16 cellular contexts compared by ENCODE assay signal in the genomic region with DNA sequence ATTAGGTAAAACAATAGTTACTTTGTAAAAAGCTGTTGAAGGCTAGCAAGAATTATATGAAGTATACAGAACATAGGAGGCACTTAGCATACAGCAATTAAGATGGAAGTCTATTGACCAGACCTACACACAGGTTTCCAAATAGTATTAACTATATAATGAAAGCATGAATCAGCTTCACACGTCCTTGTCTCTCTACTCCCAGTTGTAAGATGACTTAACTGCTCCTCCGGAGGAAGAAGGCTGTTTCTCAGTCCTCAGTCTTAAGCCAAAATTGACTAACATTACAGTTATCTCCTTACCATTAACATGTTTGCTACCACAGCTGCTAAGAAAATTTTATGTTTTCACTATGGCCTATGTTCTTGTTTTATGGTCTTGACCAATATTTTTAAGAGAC. TPM values are rescaled to one million over a fixed set of nuclear protein-coding genes. Genes with fewer than 3 reads are reported as not detected.
A peak's percentile ranks its signal among the peaks of the same experiment; 100 is the strongest.
DNase-seq lines count a peak whose midpoint lies in the region; ATAC-seq, FAIRE-seq and TF ChIP-seq lines count a peak whose summit lies in the region.
"Had no signal": no experiment of that assay in that cellular context is flagged by ENCODE, and none has a peak within 500 bp of the region (broad histone marks: within the 10 kb centered on the region; RNA-seq: fewer than 3 reads in every experiment).

No MANE protein-coding gene starts in this region.

- H2AK9ac ChIP-seq in IMR-90 (replicated peaks; ENCODE audit: low read depth, low read length, poor library complexity): no peak overlapping the region

- no peak overlapping the region for H2BK20ac ChIP-seq in IMR-90 (ENCODE audit: low read depth, low read length)

- H3K27ac Mint-ChIP-seq in CD8-positive, alpha-beta memory T cell: peak overlapping the region in 6 of 8 donors; percentile 16 to 77 (median 44)

- H3K4me2 ChIP-seq in IMR-90 (ENCODE audit: low read depth, low read length): no peak overlapping the region

- H3K27ac ChIP-seq in CD8-positive, alpha-beta memory T cell (ENCODE audit: low read depth, low read length): no peak overlapping the region
- H3K27ac ChIP-seq in IMR-90 (ENCODE audit: insufficient read depth, low read length): no peak overlapping the region
- H3K27ac ChIP-seq in neutrophil: peak overlapping the region; percentile 63

- no peak overlapping the region for H2BK5ac ChIP-seq in IMR-90 (ENCODE audit: low read depth, low read length, poor library complexity, severe bottlenecking)

- in situ Hi-C loops in IMR-90 (cut with MboI; ENCODE audit: low sequenced_read_pairs): no loop called here

- H3K18ac ChIP-seq in IMR-90 (ENCODE audit: low read depth, low read length): no peak overlapping the region

- no peak overlapping the region for H4K8ac ChIP-seq in IMR-90 (ENCODE audit: low read depth in 2 of 2, low read length in 2 of 2)

- no peaks in the 10 kb centered on the region for H3K9me3 Mint-ChIP-seq in CD8-positive, alpha-beta memory T cell

- peaks cover 0 to 7% (median 4%) of the 10 kb centered on the region in 3 donors for H3K36me3 Mint-ChIP-seq in CD8-positive, alpha-beta memory T cell

- H3K9me1 ChIP-seq in IMR-90 (ENCODE audit: insufficient read depth, low read length): peaks cover 17% of the 10 kb centered on the region

- no peak overlapping the region for H4K91ac ChIP-seq in IMR-90 (ENCODE audit: insufficient read depth, low read depth, low read length)

- no peak for TF ChIP-seq RAD21 in IMR-90 (IDR thresholded peaks at IDR 0.05; ENCODE audit: low read length)

- H2AK5ac ChIP-seq in IMR-90 (ENCODE audit: low read depth, low read length): no peak overlapping the region; the same call in 1 of the 2 replicates

- CTCF ChIA-PET in CD8-positive, alpha-beta memory T cell (lab: Charles Lee): interaction anchor here (2.0 kb wide), 1 partner anchor 10 kb away, joined by 5 read pairs; no protein-coding TSS in a partner anchor
- CTCF ChIA-PET in IMR-90 (lab: Yijun Ruan, JAX): interaction anchor here (1.1 kb wide), 1 partner anchor 10 kb away, joined by 3 read pairs; no protein-coding TSS in a partner anchor

- TF ChIP-seq POLR2A in IMR-90 (IDR thresholded peaks at IDR 0.05; ENCODE audit: low read depth, low read length): no peak

- H3K9ac ChIP-seq in IMR-90 (ENCODE audit: low read depth, low read length): no peak overlapping the region

- H3K27me3 Mint-ChIP-seq in CD8-positive, alpha-beta memory T cell: peaks cover 0 to 3% of the 10 kb centered on the region in 2 donors

- no peak overlapping the region for H3K4ac ChIP-seq in IMR-90 (ENCODE audit: low read depth, low read length)

- peaks cover 58 to 80% (median 78%) of the 10 kb centered on the region in 3 donors for H3K4me1 Mint-ChIP-seq in CD8-positive, alpha-beta memory T cell

- peak overlapping the region in 5 of 7 donors; percentile 13 to 53 (median 28) for H3K4me3 Mint-ChIP-seq in CD8-positive, alpha-beta memory T cell

- no peaks in the 10 kb centered on the region for H3K36me3 ChIP-seq in CD8-positive, alpha-beta memory T cell (ENCODE audit: insufficient read depth, low read length)
- H3K36me3 ChIP-seq in IMR-90 (ENCODE audit: control insufficient read depth, insufficient read depth, low read length) (no peaks in the 10 kb centered on the region), bronchial epithelial cell (ENCODE audit: control insufficient read depth, insufficient read depth, low read length) (no peaks in the 10 kb centered on the region), neutrophil (no peaks in the 10 kb centered on the region)

- H2BK120ac ChIP-seq in IMR-90 (ENCODE audit: low read depth, low read length): no peak overlapping the region

- no peak for FAIRE-seq in bronchial epithelial cell (lab: Jason Lieb, UNC)
- FAIRE-seq: endothelial cell of umbilical vein had no signal

- no peak overlapping the region for H3K4me3 ChIP-seq in CD8-positive, alpha-beta memory T cell (ENCODE audit: low read length)
- H3K4me3 ChIP-seq in IMR-90 (ENCODE audit: insufficient read depth, low read depth, low read length): no peak overlapping the region
- no peak overlapping the region for H3K4me3 ChIP-seq in bronchial epithelial cell (ENCODE audit: low read depth, low read length)
- peak overlapping the region in 1 of 2 experiments; percentile 24 for H3K4me3 ChIP-seq in neutrophil (ENCODE audit: low read depth in 1 of 2, low read length in 1 of 2)
- H3K4me3 ChIP-seq: body of pancreas had no signal

- H3K56ac ChIP-seq in IMR-90 (ENCODE audit: extremely low read depth, insufficient read depth, low read length): no peak overlapping the region

- peaks cover 44% of the 10 kb centered on the region for H4K20me1 ChIP-seq in IMR-90 (ENCODE audit: insufficient read depth, low read length)

- H2AFZ ChIP-seq in IMR-90 (replicated peaks; ENCODE audit: low read length, poor library complexity): no peak overlapping the region

- POLR2A ChIA-PET in CD8-positive, alpha-beta memory T cell (lab: Charles Lee): no interaction called here
- POLR2A ChIA-PET in IMR-90 (lab: Charles Lee; ENCODE audit: unreplicated experiment): no interaction called here

- no peaks in the 10 kb centered on the region for H3K27me3 ChIP-seq in CD8-positive, alpha-beta memory T cell (ENCODE audit: insufficient read depth, low read length, poor library complexity, severe bottlenecking)
- H3K27me3 ChIP-seq in IMR-90 (ENCODE audit: control insufficient read depth, insufficient read depth, low read length) (no peaks in the 10 kb centered on the region), bronchial epithelial cell (ENCODE audit: control insufficient read depth, insufficient read depth, low read length) (no peaks in the 10 kb centered on the region), neutrophil (no peaks in the 10 kb centered on the region)
- H3K27me3 ChIP-seq: body of pancreas had no signal

- H3K14ac ChIP-seq in IMR-90 (replicated peaks; ENCODE audit: low read depth, low read length): no peak overlapping the region; the same call in 1 of the 2 replicates

- no peaks in the 10 kb centered on the region for H3K9me3 ChIP-seq in CD8-positive, alpha-beta memory T cell (ENCODE audit: low read length)
- H3K9me3 ChIP-seq in IMR-90 (ENCODE audit: control insufficient read depth, insufficient read depth, low read length) (no peaks in the 10 kb centered on the region), neutrophil (no peaks in the 10 kb centered on the region)
- H3K9me3 ChIP-seq: body of pancreas had no signal

- peak overlapping the region; percentile 24; the same call in 1 of the 3 replicates for H2BK15ac ChIP-seq in IMR-90 (ENCODE audit: low read depth, low read length)

- intact Hi-C loops in IMR-90 (cut with micrococcal nuclease): no loop called here

- no peak for TF ChIP-seq CTCF in IMR-90 (conservative IDR thresholded peaks at IDR 0.05; ENCODE audit: low read depth, low read length)
- no peak for TF ChIP-seq CTCF in bronchial epithelial cell (IDR thresholded peaks at IDR 0.05; ENCODE audit: insufficient read depth, low read length, severe bottlenecking)
- TF ChIP-seq CTCF in neutrophil (IDR thresholded peaks at IDR 0.05): no peak

- no peak for DNase-seq in CD8-positive, alpha-beta memory T cell
- DNase-seq in IMR-90 (no peak), bronchial epithelial cell (ENCODE audit: low read depth) (peak; percentile 42), kidney glomerular epithelial cell (lab: John Stamatoyannopoulos, UW) (no peak), NCI-H1092 (lab: John Stamatoyannopoulos, UW) (no peak)
- DNase-seq: body of pancreas; hypothalamus; mesenchymal stem cell; NCI-H510A treated with DMSO at 0.1 percent for 48 hours; retina; RPMI8226; stimulated activated CD4-positive, alpha-beta T cell treated with anti-CD3 and anti-CD28 coated beads, Interleukin-4, amount 100 ng/mL, for 4 hours had no signal

- no CpG with 5 or more reads among the region's 2 CpGs for WGBS in IMR-90 (ENCODE audit: extremely low coverage in 2 of 2, insufficient read length in 1 of 2), 2 experiments

- no peak overlapping the region for H4K5ac ChIP-seq in IMR-90 (ENCODE audit: low read depth, low read length)

- dilution Hi-C loops in IMR-90 (cut with HindIII; ENCODE audit: low sequenced_read_pairs, unreplicated experiment): no loop called here

- no peak for ATAC-seq in IMR-90 (ENCODE audit: low read depth)
- ATAC-seq in GM19023 (IDR thresholded peaks at IDR 0.05; ENCODE audit: unreplicated experiment): no peak
- no peak for ATAC-seq in HG03571 (IDR thresholded peaks at IDR 0.05; ENCODE audit: unreplicated experiment)

- peaks cover 37% of the 10 kb centered on the region for H3K4me1 ChIP-seq in CD8-positive, alpha-beta memory T cell (ENCODE audit: insufficient read depth, low read length)
- H3K4me1 ChIP-seq in IMR-90 (ENCODE audit: control insufficient read depth, insufficient read depth, low read length) (peaks cover 8% of the 10 kb centered on the region), neutrophil (ENCODE audit: control insufficient read depth in 1 of 2, insufficient read depth in 1 of 2, low read depth in 1 of 2, low read length in 1 of 2) (peaks cover 28% of the 10 kb centered on the region in 2 experiments)

- H3K23ac ChIP-seq in IMR-90 (ENCODE audit: low read depth, low read length): no peak overlapping the region

- H3K79me1 ChIP-seq in IMR-90 (ENCODE audit: low read depth in 1 of 2, low read length in 2 of 2): peaks cover 22 to 45% of the 10 kb centered on the region in 2 experiments

- no TSS peak for BruUV-seq in IMR-90 (replicated peaks; lab: Mats Ljungman, UMichigan)

TF ChIP-seq in IMR-90, 13 proteins besides CTCF, POLR2A, EP300 and RAD21 (continues in another document):
- TF ChIP-seq MXI1 (IDR thresholded peaks at IDR 0.05; ENCODE audit: borderline replicate concordance, low read depth, low read length) (no peak), NFE2L2 (IDR thresholded peaks at IDR 0.05; ENCODE audit: low read depth, low read length) (no peak), SMC3 (IDR thresholded peaks at IDR 0.05; ENCODE audit: low read depth, low read length) (no peak), RFX5 (IDR thresholded peaks at IDR 0.05; ENCODE audit: low read depth, low read length) (no peak), CEBPB (IDR thresholded peaks at IDR 0.05; ENCODE audit: low read depth, low read length) (no peak), CHD1 (IDR thresholded peaks at IDR 0.05; ENCODE audit: low read depth, low read length) (no peak), MAFK (IDR thresholded peaks at IDR 0.05; ENCODE audit: low read depth, low read length) (no peak)

RNA-seq across cellular contexts. Expression of a gene that starts 24.7 kb away (rescaled TPM):
- 10 to 100 TPM; 42.8 to 48.7 TPM for total RNA-seq in CD8-positive, alpha-beta memory T cell
- 33.9 TPM for polyA plus RNA-seq in CD8-positive, alpha-beta memory T cell
- 8.2 and 17.2 TPM in 2 replicates for total RNA-seq in IMR-90 (2012; rRNA removed)
- 7.5 and 9.1 TPM in 2 replicates for polyA plus RNA-seq in IMR-90 (2012; rRNA removed)
- polyA plus RNA-seq in IMR-90 (2012; cell fraction: cytosol; rRNA removed): 4.5 and 6.9 TPM in 2 replicates
- polyA plus RNA-seq in IMR-90 (2012; cell fraction: nucleus; rRNA removed; ENCODE audit: low replicate concordance): 18.6 and 18.8 TPM in 2 replicates
- 6.8 and 7.3 TPM in 2 replicates for total RNA-seq in bronchial epithelial cell
